Comparison of ENCODE assay signal across 10 cellular contexts in genomic region chr20:44692932-44693476, GRCh38. TPM values are rescaled to one million over a fixed set of nuclear protein-coding genes. Genes with fewer than 3 reads are reported as not detected.
DNase-seq lines count a peak whose midpoint lies in the region; ATAC-seq and TF ChIP-seq lines count a peak whose summit lies in the region.
"Had no signal": no experiment of that assay in that cellular context is flagged by ENCODE, and none has a peak within 500 bp of the region (broad histone marks: within the 10 kb centered on the region; RNA-seq: fewer than 3 reads in every experiment).

No MANE protein-coding gene starts in this region.

- no peaks in the 10 kb centered on the region for H3K4me1 ChIP-seq in foreskin keratinocyte
- no peaks in the 10 kb centered on the region for H3K4me1 ChIP-seq in spleen

- DNase-seq in EL, result peak; percentile 99
- peak; percentile 97 for DNase-seq in SW480 (ENCODE audit: low spot score)
- peak in 1 of 2 donors; percentile 51 for DNase-seq in foreskin keratinocyte
- peak; percentile 95 for DNase-seq in posterior vena cava (ENCODE audit: low spot score)
- DNase-seq in spleen, result no peak
- no peak for DNase-seq in SK-N-DZ (ENCODE audit: low spot score)
- no peak for DNase-seq in KG1 (lab: John Stamatoyannopoulos, UW)
- DNase-seq: DND-41 had no signal

- H3K27ac ChIP-seq in foreskin keratinocyte (no peak overlapping the region), spleen (peak overlapping the region in 3 of 8 donors; percentile 3 to 26 (median 24))

- 52 to 71% (median 57%) methylated on average over 6 to 7 of the region's 7 CpGs for WGBS in spleen, 5 donors

- H3K4me3 ChIP-seq in spleen, result no peak overlapping the region

- intact Hi-C loops in posterior vena cava (cut with DNase I) (no loop called here), spleen (cut with DNase I; ENCODE audit: low total_unique reads) (no loop called here)

- ATAC-seq in foreskin keratinocyte (peak; percentile 53), GM21825 (IDR thresholded peaks at IDR 0.05; ENCODE audit: unreplicated experiment) (no peak)

- peaks cover 39% of the 10 kb centered on the region for H3K27me3 ChIP-seq in foreskin keratinocyte
- H3K27me3 ChIP-seq in spleen (replicated peaks in 1 of 7), result no peaks in the 10 kb centered on the region

- no peak for TF ChIP-seq POLR2A in spleen (IDR thresholded peaks at IDR 0.05)

- H3K9me3 ChIP-seq in spleen, result peaks cover 0 to 4% (median 0%) of the 10 kb centered on the region in 8 donors

- H3K36me3 ChIP-seq in spleen, result no peaks in the 10 kb centered on the region

- TF ChIP-seq CTCF in foreskin keratinocyte (conservative IDR thresholded peaks at IDR 0.05), result no peak
- TF ChIP-seq CTCF in spleen (IDR thresholded peaks at IDR 0.05 in 8 of 11, conservative IDR thresholded peaks at IDR 0.05 in 3 of 11), result no peak

RNA-seq across cellular contexts. Expression of gene CCN5, which starts 22.2 kb away (rescaled TPM):
- total RNA-seq in foreskin keratinocyte (not detected in 2 replicates), posterior vena cava (100 to 1,000 TPM; 210 to 342 TPM), spleen (1 to 10 TPM in 4 of 7 donors, under 1 TPM in 2, not detected in 1; 0.51 to 7.4 (median 1.5) TPM)
- polyA plus RNA-seq in foreskin keratinocyte (not detected in 2 replicates), spleen (10 to 100 TPM in 1 of 3 donors, 1 to 10 TPM in 2; 1.3 to 10.6 (median 5.7) TPM)
- polyA plus RNA-seq in SK-N-DZ (2014; cell fraction: cytosol; rRNA removed), result not detected in 2 replicates
- polyA plus RNA-seq in SK-N-DZ (2014; cell fraction: nucleus; rRNA removed), result not detected in 2 replicates
- total RNA-seq: T-helper 1 cell treated with Interleukin-12 subunit alpha and Interleukin-12 subunit beta and Interleukin-4 antibody, amounts not matched to agents 30 ng/mL and 1 ng/mL, for 36 hours had no signal

RNA-seq across cellular contexts. Expression of gene ADA, which starts 41.5 kb away (rescaled TPM):
- total RNA-seq in foreskin keratinocyte (16.1 and 17.6 TPM in 2 replicates), posterior vena cava (10 to 100 TPM; 11.0 to 17.7 TPM), spleen (10 to 100 TPM; 18.8 to 30.4 (median 21.0) TPM)
- polyA plus RNA-seq in foreskin keratinocyte (21.3 and 22.9 TPM in 2 replicates), spleen (10 to 100 TPM; 14.8 to 25.0 (median 24.1) TPM)
- 3.1 and 4.4 TPM in 2 replicates for polyA plus RNA-seq in SK-N-DZ (2014; cell fraction: cytosol; rRNA removed)
- polyA plus RNA-seq in SK-N-DZ (2014; cell fraction: nucleus; rRNA removed), result 4.5 and 5.8 TPM in 2 replicates

RNA-seq across cellular contexts. Expression of gene KCNK15, which starts 52.7 kb away (rescaled TPM):
- total RNA-seq in foreskin keratinocyte (not detected in 2 replicates), posterior vena cava (1 to 10 TPM; 4.1 to 4.5 TPM), spleen (under 1 TPM in 5 of 7 donors, not detected in 2; 0.17 to 0.92 (median 0.47) TPM)
- polyA plus RNA-seq in foreskin keratinocyte (0.01 TPM in 1 of 2 replicates, not detected in the other), spleen (under 1 TPM in 2 of 3 donors, not detected in 1; 0.06 to 0.08 TPM)
- 0.10 and 0.61 TPM in 2 replicates for polyA plus RNA-seq in SK-N-DZ (2014; cell fraction: cytosol; rRNA removed)
- not detected in 2 replicates for polyA plus RNA-seq in SK-N-DZ (2014; cell fraction: nucleus; rRNA removed)

Comparison
In these comparisons a context has a peak if more than half of its experiments do, and no peak if none do; other contexts are left out.
1. DNase-seq: peak in EL (single experiment), SW480 (single experiment) and posterior vena cava (single experiment); none in spleen (single experiment), SK-N-DZ (single experiment) and KG1 (single experiment).
2. RNA of gene CCN5, which starts 22.2 kb away (total RNA-seq): 210 to 342 TPM in posterior vena cava; 0.51 to 7.4 TPM in spleen and not detected in foreskin keratinocyte; every median in the first group is over 10 times any median in the second.